9 cellular contexts compared by ENCODE assay signal in the genomic region with DNA sequence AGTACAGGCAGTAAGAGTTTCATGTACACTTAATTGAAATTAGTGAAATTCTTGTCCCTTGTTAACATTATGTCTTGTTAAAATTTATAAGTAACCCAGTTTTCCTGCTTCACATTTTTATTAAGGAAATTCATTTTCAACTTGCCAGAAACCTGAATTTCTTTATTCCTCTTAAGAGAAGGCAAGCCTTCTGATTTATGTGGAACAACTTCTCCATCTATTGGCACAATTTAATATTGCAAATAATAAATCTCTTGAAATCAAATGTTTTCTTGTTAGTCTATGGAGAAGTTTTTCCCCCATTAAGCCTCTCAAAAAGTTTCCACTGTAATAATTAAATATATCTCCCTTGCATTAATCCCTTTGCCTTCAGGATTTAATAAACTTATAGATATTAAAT. TPM values are rescaled to one million over a fixed set of nuclear protein-coding genes. Genes with fewer than 3 reads are reported as not detected.
A peak's percentile ranks its signal among the peaks of the same experiment; 100 is the strongest.
DNase-seq lines count a peak whose midpoint lies in the region; ATAC-seq lines count a peak whose summit lies in the region.
"Had no signal": no experiment of that assay in that cellular context is flagged by ENCODE, and none has a peak within 500 bp of the region (broad histone marks: within the 10 kb centered on the region; RNA-seq: fewer than 3 reads in every experiment).

No MANE protein-coding gene starts in this region.

- intact Hi-C loops in activated T-helper 1 cell treated with anti-CD3 and anti-CD28 coated beads, Interleukin-12 subunit alpha, Interleukin-12 subunit beta, Interleukin-2, Interleukin-4 antibody, amounts not matched to agents 30 ng/mL and 10 ng/mL and 1 ng/mL, durations not matched to agents 14 hours and 24 hours and 36 hours (cut with micrococcal nuclease), result no loop called here

- H3K27ac Mint-ChIP-seq in activated T-helper 1 cell treated with anti-CD3 and anti-CD28 coated beads, Interleukin-12 subunit alpha, Interleukin-12 subunit beta, Interleukin-2, Interleukin-4 antibody, amounts not matched to agents 30 ng/mL and 10 ng/mL and 1 ng/mL, durations not matched to agents 14 hours and 24 hours and 36 hours, result no peak overlapping the region

- ATAC-seq in HG02973 (IDR thresholded peaks at IDR 0.05; ENCODE audit: unreplicated experiment), result no peak
- ATAC-seq: left ventricle myocardium superior had no signal

- H3K36me3 Mint-ChIP-seq in activated T-helper 1 cell treated with anti-CD3 and anti-CD28 coated beads, Interleukin-12 subunit alpha, Interleukin-12 subunit beta, Interleukin-2, Interleukin-4 antibody, amounts not matched to agents 30 ng/mL and 10 ng/mL and 1 ng/mL, durations not matched to agents 14 hours and 24 hours and 36 hours (ENCODE audit: low read depth), result no peaks in the 10 kb centered on the region

- in situ Hi-C loops in G401 (cut with HindIII; ENCODE audit: low sequenced_read_pairs), result no loop called here

- peak; percentile 12 for DNase-seq in G401 (ENCODE audit: low spot score)
- peak; percentile 1 for DNase-seq in NCI-H1048 (lab: John Stamatoyannopoulos, UW)
- peak; percentile 28 for DNase-seq in astrocyte of the hippocampus (ENCODE audit: low read depth, low spot score)
- DNase-seq in middle frontal gyrus (ENCODE audit: extremely low spot score, low spot score), result peak; percentile 24
- no peak for DNase-seq in T-helper 1 cell
- DNase-seq in T1000 (lab: John Stamatoyannopoulos, UW), result no peak
- no peak for DNase-seq in activated T-helper 1 cell treated with anti-CD3 and anti-CD28 coated beads, Interleukin-12 subunit alpha, Interleukin-12 subunit beta, Interleukin-2, Interleukin-4 antibody, amounts not matched to agents 30 ng/mL and 10 ng/mL and 1 ng/mL, durations not matched to agents 14 hours and 24 hours and 36 hours (ENCODE audit: low spot score)
- DNase-seq: left ventricle myocardium superior had no signal

- H3K9me3 Mint-ChIP-seq in activated T-helper 1 cell treated with anti-CD3 and anti-CD28 coated beads, Interleukin-12 subunit alpha, Interleukin-12 subunit beta, Interleukin-2, Interleukin-4 antibody, amounts not matched to agents 30 ng/mL and 10 ng/mL and 1 ng/mL, durations not matched to agents 14 hours and 24 hours and 36 hours, result no peaks in the 10 kb centered on the region

- peaks cover 6% of the 10 kb centered on the region for H3K27me3 Mint-ChIP-seq in activated T-helper 1 cell treated with anti-CD3 and anti-CD28 coated beads, Interleukin-12 subunit alpha, Interleukin-12 subunit beta, Interleukin-2, Interleukin-4 antibody, amounts not matched to agents 30 ng/mL and 10 ng/mL and 1 ng/mL, durations not matched to agents 14 hours and 24 hours and 36 hours (ENCODE audit: insufficient read depth)

- H3K4me1 Mint-ChIP-seq in activated T-helper 1 cell treated with anti-CD3 and anti-CD28 coated beads, Interleukin-12 subunit alpha, Interleukin-12 subunit beta, Interleukin-2, Interleukin-4 antibody, amounts not matched to agents 30 ng/mL and 10 ng/mL and 1 ng/mL, durations not matched to agents 14 hours and 24 hours and 36 hours (ENCODE audit: low read depth), result no peaks in the 10 kb centered on the region

- no peak overlapping the region for H3K4me3 Mint-ChIP-seq in activated T-helper 1 cell treated with anti-CD3 and anti-CD28 coated beads, Interleukin-12 subunit alpha, Interleukin-12 subunit beta, Interleukin-2, Interleukin-4 antibody, amounts not matched to agents 30 ng/mL and 10 ng/mL and 1 ng/mL, durations not matched to agents 14 hours and 24 hours and 36 hours

RNA-seq across cellular contexts. Expression of a gene that starts 33.8 kb away (rescaled TPM):
- 43.1 and 56.8 TPM in 2 replicates for total RNA-seq in G401 (2014; rRNA removed; shearing (Covaris generic))
- 5.6 and 6.9 TPM in 2 replicates for total RNA-seq in activated T-helper 1 cell treated with anti-CD3 and anti-CD28 coated beads, Interleukin-12 subunit alpha, Interleukin-12 subunit beta, Interleukin-2, Interleukin-4 antibody, amounts not matched to agents 30 ng/mL and 10 ng/mL and 1 ng/mL, durations not matched to agents 14 hours and 24 hours and 36 hours

Comparison
In these comparisons a context has a peak if more than half of its experiments do, and no peak if none do; other contexts are left out.
1. DNase-seq: peak in G401 (single experiment), NCI-H1048 (single experiment), astrocyte of the hippocampus (single experiment) and middle frontal gyrus (single experiment); none in T-helper 1 cell (0 of 5), T1000 (single experiment) and activated T-helper 1 cell treated with anti-CD3 and anti-CD28 coated beads, Interleukin-12 subunit alpha, Interleukin-12 subunit beta, Interleukin-2, Interleukin-4 antibody, amounts not matched to agents 30 ng/mL and 10 ng/mL and 1 ng/mL, durations not matched to agents 14 hours and 24 hours and 36 hours (single experiment).